Comparison of ENCODE assay signal across 1 cellular context in the genomic region with DNA sequence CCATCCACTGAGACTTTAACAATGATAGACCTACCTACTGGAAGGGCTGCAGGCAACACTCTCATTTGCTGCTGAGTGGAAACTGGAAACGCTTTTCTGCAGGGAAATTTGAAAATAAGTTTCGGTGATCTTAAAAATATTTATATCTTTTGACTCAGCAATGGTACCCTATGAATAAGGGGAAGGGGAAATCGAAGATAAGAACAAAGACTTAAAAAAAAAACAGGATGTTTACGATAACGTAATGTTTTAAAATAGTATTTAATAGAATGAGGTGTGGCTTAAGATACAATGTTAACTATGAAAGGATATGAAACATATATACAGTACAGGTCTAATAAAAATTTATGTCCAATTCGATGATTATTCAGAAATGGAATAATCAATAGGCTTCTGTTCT.
TF ChIP-seq lines count a peak whose summit lies in the region.

No MANE protein-coding gene starts in this region.

TF ChIP-seq in neural cell, 6 proteins besides CTCF, POLR2A, EP300 and RAD21:
- no peak for TF ChIP-seq REST (IDR thresholded peaks at IDR 0.05; ENCODE audit: borderline replicate concordance)
- TF ChIP-seq POLR2AphosphoS5 (IDR thresholded peaks at IDR 0.05): no peak
- TF ChIP-seq TAF1 (IDR thresholded peaks at IDR 0.05; ENCODE audit: low read depth): no peak
- no peak for TF ChIP-seq MXI1 (conservative IDR thresholded peaks at IDR 0.05; ENCODE audit: poor library complexity, severe bottlenecking)
- no peak for TF ChIP-seq SMC3 (conservative IDR thresholded peaks at IDR 0.05; ENCODE audit: poor library complexity)
- TF ChIP-seq EZH2 (IDR thresholded peaks at IDR 0.05; ENCODE audit: borderline replicate concordance, insufficient read depth, low read length, poor library complexity, severe bottlenecking): no peak
